In genomic region chr2:88239781-88240180, GRCh38 we compare ENCODE assay signal across 23 cellular contexts.
DNase-seq lines count a peak whose midpoint lies in the region; ATAC-seq, FAIRE-seq and TF ChIP-seq lines count a peak whose summit lies in the region.
"Had no signal": no experiment of that assay in that cellular context is flagged by ENCODE, and none has a peak within 500 bp of the region (broad histone marks: within the 10 kb centered on the region; RNA-seq: fewer than 3 reads in every experiment).

No MANE protein-coding gene starts in this region.

- FAIRE-seq in HepG2 (lab: Jason Lieb, UNC) (no peak), GM19239 (lab: Jason Lieb, UNC) (no peak)
- FAIRE-seq: TTC549 had no signal

- peak; percentile 26 for DNase-seq in stimulated activated CD8-positive, alpha-beta memory T cell treated with anti-CD3 and anti-CD28 coated beads, Interleukin-12 subunit alpha, Interleukin-12 subunit beta, amount 100 ng/mL, for 4 hours (ENCODE audit: low read depth)
- DNase-seq in stimulated activated CD8-positive, alpha-beta memory T cell treated with anti-CD3 and anti-CD28 coated beads, Interleukin-4, amount 100 ng/mL, for 48 hours: no peak
- DNase-seq in RPMI7951 (ENCODE audit: low read depth) (peak; percentile 24), HepG2 (ENCODE audit: low spot score) (no peak), anterior cingulate cortex (lab: John Stamatoyannopoulos, UW) (no peak), GM19239 (ENCODE audit: insufficient read length, low spot score) (no peak), dedifferentiated amniotic fluid mesenchymal stem cell (ENCODE audit: extremely low spot score) (no peak), epidermal melanocyte (ENCODE audit: insufficient read length, low spot score) (no peak)
- DNase-seq: activated CD4-positive, alpha-beta T cell treated with anti-CD3 and anti-CD28 coated beads for 48 hours; activated T-cell treated with anti-CD3 and anti-CD28 coated beads, Interleukin-2, amount 50 U/mL, for 24 hours; brain microvascular endothelial cell; foreskin keratinocyte; GOT3; NCI-H1048; NCI-H2107; NCI-H526 treated with DMSO at 0.1 percent for 48 hours; stimulated activated CD4-positive, alpha-beta T cell treated with anti-CD3 and anti-CD28 coated beads, Interleukin-12 subunit alpha, Interleukin-12 subunit beta, amount 100 ng/mL, for 4 hours; stimulated activated naive B cell treated with anti-CD40 and anti-IgM and Interleukin-4, amounts not matched to agents 10 μg/mL and 1 μg/mL and 100 μg/mL, for 72 hours; trophoblast cell had no signal

- H3K36me3 ChIP-seq in HepG2 (replicated peaks in 1 of 2; ENCODE audit: control insufficient read depth in 1 of 2, insufficient read depth in 2 of 2, low read length in 2 of 2): no peaks in the 10 kb centered on the region
- H3K36me3 ChIP-seq: BLaER1 treated with 17β-estradiol and CSF1 and Interleukin-3, amounts not matched to agents 10 nM and 100 nM; brain microvascular endothelial cell; neutrophil had no signal

- intact Hi-C loops in HepG2 (cut with micrococcal nuclease; ENCODE audit: unreplicated experiment): no loop called here

- no TSS peak for BruUV-seq in HepG2 (replicated peaks; lab: Mats Ljungman, UMichigan)

- peaks cover 0 to 16% of the 10 kb centered on the region in 2 experiments; a peak in 3 of 5 replicates for H3K27me3 ChIP-seq in HepG2 (ENCODE audit: control insufficient read depth in 1 of 2, insufficient read depth in 2 of 2, low read length in 2 of 2)
- H3K27me3 ChIP-seq: BLaER1 treated with 17β-estradiol and CSF1 and Interleukin-3, amounts not matched to agents 10 nM and 100 nM; brain microvascular endothelial cell; foreskin keratinocyte; neutrophil had no signal

- in situ Hi-C loops in HepG2 (cut with HindIII; ENCODE audit: extremely low pct_ligation_motif_present, low pct_unique_long_range_greater_than_20kb): no loop called here

- H3K4me1 ChIP-seq in HepG2 (ENCODE audit: insufficient read depth, low read length): peaks cover 10% of the 10 kb centered on the region; the same call in 1 of the 2 replicates
- H3K4me1 ChIP-seq: BLaER1 treated with 17β-estradiol and CSF1 and Interleukin-3, amounts not matched to agents 10 nM and 100 nM; foreskin keratinocyte had no signal

- H4K20me1 ChIP-seq in HepG2 (ENCODE audit: insufficient read depth, low read length): no peaks in the 10 kb centered on the region
- H4K20me1 ChIP-seq: BLaER1 treated with 17β-estradiol and CSF1 and Interleukin-3, amounts not matched to agents 10 nM and 100 nM had no signal

- H3K9ac ChIP-seq in HepG2 (ENCODE audit: insufficient read depth, low read depth, low read length): no peak overlapping the region
- H3K9ac ChIP-seq: BLaER1 treated with 17β-estradiol and CSF1 and Interleukin-3, amounts not matched to agents 10 nM and 100 nM had no signal

- CTCF ChIA-PET in HepG2 (lab: Yijun Ruan, JAX; ENCODE audit: low intra/inter-chr PET ratio, low total read pairs): no interaction called here

- H3K4me2 ChIP-seq in HepG2 (ENCODE audit: low read depth, low read length): no peak overlapping the region
- H3K4me2 ChIP-seq: BLaER1 treated with 17β-estradiol and CSF1 and Interleukin-3, amounts not matched to agents 10 nM and 100 nM had no signal

- peaks cover 12% of the 10 kb centered on the region; the same call in 1 of the 2 replicates for H3K9me3 ChIP-seq in HepG2 (ENCODE audit: low read length)
- H3K9me3 ChIP-seq: neutrophil had no signal

- POLR2A ChIA-PET in HepG2 (lab: Yijun Ruan, JAX): no interaction called here

- TF ChIP-seq EP300 in HepG2 (IDR thresholded peaks at IDR 0.05; ENCODE audit: low read depth in 2 of 2, low read length in 2 of 2) (no peak), HepG2 (CRISPR knock-in tag; IDR thresholded peaks at IDR 0.05; ENCODE audit: borderline replicate concordance) (no peak)

- H3K4me3 ChIP-seq in HepG2 (replicated peaks in 1 of 3; ENCODE audit: insufficient read depth in 1 of 3, low read depth in 2 of 3, low read length in 3 of 3): no peak overlapping the region
- H3K4me3 ChIP-seq: BLaER1 treated with 17β-estradiol and CSF1 and Interleukin-3, amounts not matched to agents 10 nM and 100 nM; coronary artery had no signal

- no peak for TF ChIP-seq POLR2A in HepG2 (IDR thresholded peaks at IDR 0.05; ENCODE audit: insufficient read depth in 1 of 2, low read depth in 2 of 2, low read length in 2 of 2)

- TF ChIP-seq RAD21 in HepG2 (CRISPR knock-in tag; IDR thresholded peaks at IDR 0.05): no peak

- no peak overlapping the region for H2AFZ ChIP-seq in HepG2 (ENCODE audit: low read length)

- 57% methylated on average over 11 of the region's 11 CpGs for WGBS in HepG2 (ENCODE audit: low lambda C conversion rate)

- no peaks in the 10 kb centered on the region for H3K79me2 ChIP-seq in HepG2 (ENCODE audit: insufficient read depth, low read length)

- peak; percentile 26; the same call in 2 of the 3 replicates for ATAC-seq in HepG2
- ATAC-seq: foreskin keratinocyte; stimulated activated naive B cell treated with anti-CD40 and anti-IgM and Interleukin-4, amounts not matched to agents 10 μg/mL and 1 μg/mL and 100 μg/mL, for 72 hours had no signal

- no peak overlapping the region for H3K27ac ChIP-seq in HepG2 (ENCODE audit: extremely low read length, insufficient read depth, low read length)
- H3K27ac ChIP-seq: BLaER1 treated with 17β-estradiol and CSF1 and Interleukin-3, amounts not matched to agents 10 nM and 100 nM; brain microvascular endothelial cell; coronary artery; foreskin keratinocyte; neutrophil had no signal

- no peak for TF ChIP-seq CTCF in HepG2 (CRISPR knock-in tag; IDR thresholded peaks at IDR 0.05)

TF ChIP-seq in HepG2, 621 proteins besides CTCF, POLR2A, EP300 and RAD21:
- TF ChIP-seq, protein P1, sequence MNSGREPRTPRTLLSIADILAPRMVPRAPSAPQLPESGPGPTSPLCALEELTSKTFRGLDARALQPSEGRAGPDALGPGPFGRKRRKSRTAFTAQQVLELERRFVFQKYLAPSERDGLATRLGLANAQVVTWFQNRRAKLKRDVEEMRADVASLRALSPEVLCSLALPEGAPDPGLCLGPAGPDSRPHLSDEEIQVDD (CRISPR knock-in tag; IDR thresholded peaks at IDR 0.05; ENCODE audit: borderline replicate concordance): 0 out of 2 replicates have a peak, but pooled peaks have one; percentile 22
- TF ChIP-seq ZNF687 (CRISPR knock-in tag; IDR thresholded peaks at IDR 0.05): 0 out of 2 replicates have a peak, but pooled peaks have one; percentile 14
- TF ChIP-seq, protein P2, sequence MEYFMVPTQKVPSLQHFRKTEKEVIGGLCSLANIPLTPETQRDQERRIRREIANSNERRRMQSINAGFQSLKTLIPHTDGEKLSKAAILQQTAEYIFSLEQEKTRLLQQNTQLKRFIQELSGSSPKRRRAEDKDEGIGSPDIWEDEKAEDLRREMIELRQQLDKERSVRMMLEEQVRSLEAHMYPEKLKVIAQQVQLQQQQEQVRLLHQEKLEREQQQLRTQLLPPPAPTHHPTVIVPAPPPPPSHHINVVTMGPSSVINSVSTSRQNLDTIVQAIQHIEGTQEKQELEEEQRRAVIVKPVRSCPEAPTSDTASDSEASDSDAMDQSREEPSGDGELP (IDR thresholded peaks at IDR 0.05; ENCODE audit: borderline replicate concordance, low read depth): peak; percentile 50; the same call in 1 of the 2 replicates
- no peak for TF ChIP-seq POGZ (CRISPR knock-in tag; IDR thresholded peaks at IDR 0.05)
- 0 out of 2 replicates have a peak, but pooled peaks have one; percentile 15 for TF ChIP-seq SALL1 (CRISPR knock-in tag; IDR thresholded peaks at IDR 0.05)
TF ChIP-seq in HepG2: peak in this region for 4.

Comparison
In these comparisons a context has a peak if more than half of its experiments do, and no peak if none do; other contexts are left out.
1. DNase-seq: peak in stimulated activated CD8-positive, alpha-beta memory T cell treated with anti-CD3 and anti-CD28 coated beads, Interleukin-12 subunit alpha, Interleukin-12 subunit beta, amount 100 ng/mL, for 4 hours (single experiment) and RPMI7951 (single experiment); none in stimulated activated CD8-positive, alpha-beta memory T cell treated with anti-CD3 and anti-CD28 coated beads, Interleukin-4, amount 100 ng/mL, for 48 hours (single experiment), HepG2 (single experiment), anterior cingulate cortex (0 of 58), GM19239 (single experiment), dedifferentiated amniotic fluid mesenchymal stem cell (single experiment) and epidermal melanocyte (single experiment).